15 cellular contexts compared by ENCODE assay signal in the genomic region with DNA sequence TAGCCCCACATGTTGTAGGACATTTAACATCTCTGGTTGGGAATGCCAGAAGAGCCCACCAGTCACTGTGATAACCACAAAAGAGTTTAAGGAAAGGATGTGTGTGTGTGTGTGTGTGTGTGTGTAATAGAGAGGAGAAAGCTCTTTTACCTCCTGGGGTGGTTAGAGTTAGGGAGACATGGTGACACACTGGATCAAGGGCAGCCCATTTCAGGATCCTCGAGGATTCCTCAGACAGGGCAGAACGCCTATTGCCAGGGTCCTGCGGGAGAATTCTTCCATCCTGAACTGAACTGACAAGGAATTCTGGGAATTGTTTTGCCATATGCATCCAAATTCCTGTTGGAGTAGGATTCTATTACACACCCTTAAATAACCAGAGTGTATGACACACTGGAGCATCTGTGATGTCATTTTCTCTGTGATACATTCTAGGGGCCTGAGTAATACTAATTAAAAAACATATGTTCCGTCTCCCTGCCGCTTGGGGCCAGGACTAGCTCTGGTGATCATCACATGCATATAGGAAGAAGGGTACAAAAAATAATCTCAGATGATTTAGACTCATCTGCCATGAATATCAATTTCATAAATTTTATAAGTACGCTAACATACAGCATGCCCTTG.
A peak's percentile ranks its signal among the peaks of the same experiment; 100 is the strongest.
DNase-seq lines count a peak whose midpoint lies in the region; ATAC-seq, FAIRE-seq and TF ChIP-seq lines count a peak whose summit lies in the region.
"Had no signal": no experiment of that assay in that cellular context is flagged by ENCODE, and none has a peak within 500 bp of the region (broad histone marks: within the 10 kb centered on the region; RNA-seq: fewer than 3 reads in every experiment).

No MANE protein-coding gene starts in this region.

- H2AFZ ChIP-seq in neural progenitor cell (replicated peaks), result no peak overlapping the region

- H3K27me3 ChIP-seq in kidney epithelial cell (ENCODE audit: control insufficient read depth, insufficient read depth, low read length) (no peaks in the 10 kb centered on the region), neural progenitor cell (no peaks in the 10 kb centered on the region)
- H3K27me3 ChIP-seq: MG63, right atrium auricular region, tibial nerve had no signal

- H3K27me3 Mint-ChIP-seq in neural progenitor cell (ENCODE audit: insufficient read depth, low read depth), result peaks cover 2% of the 10 kb centered on the region

- H3K4me1 Mint-ChIP-seq in neural progenitor cell, result peaks cover 3% of the 10 kb centered on the region
- H3K4me1 Mint-ChIP-seq: CD14-positive monocyte had no signal

- no peak overlapping the region for H3K4me2 ChIP-seq in neural progenitor cell

- no peak overlapping the region for H3K9ac ChIP-seq in neural progenitor cell

- no peak for ATAC-seq in HG03097 (IDR thresholded peaks at IDR 0.05; ENCODE audit: low FRiP score, unreplicated experiment)

- H3K36me3 ChIP-seq in kidney epithelial cell (ENCODE audit: control insufficient read depth, insufficient read depth, low read length), result no peaks in the 10 kb centered on the region
- H3K36me3 ChIP-seq in neural progenitor cell, result no peaks in the 10 kb centered on the region
- H3K36me3 ChIP-seq: MG63, right atrium auricular region, tibial nerve had no signal

- H3K36me3 Mint-ChIP-seq in neural progenitor cell, result no peaks in the 10 kb centered on the region
- H3K36me3 Mint-ChIP-seq: CD14-positive monocyte had no signal

- no peaks in the 10 kb centered on the region for H3K79me2 ChIP-seq in neural progenitor cell (ENCODE audit: low read depth)

- no peaks in the 10 kb centered on the region for H3K9me3 ChIP-seq in neural progenitor cell (ENCODE audit: low read depth)
- H3K9me3 ChIP-seq: right atrium auricular region, tibial nerve had no signal

- H3F3A ChIP-seq in neural progenitor cell (ENCODE audit: low read depth), result no peaks in the 10 kb centered on the region

- H3K4me1 ChIP-seq in neural progenitor cell, result no peaks in the 10 kb centered on the region
- H3K4me1 ChIP-seq: right atrium auricular region had no signal

- H3K27ac Mint-ChIP-seq in neural progenitor cell, result no peak overlapping the region

- DNase-seq in AG09309 (ENCODE audit: low read depth) (peak; percentile 84), HTR-8/SVneo (ENCODE audit: insufficient read length, low spot score) (no peak), astrocyte of the hippocampus (ENCODE audit: low read depth, low spot score) (peak; percentile 73), kidney epithelial cell (ENCODE audit: low read depth) (peak; percentile 57), DMS79 (lab: John Stamatoyannopoulos, UW) (no peak), DMS114 treated with DMSO at 0.1 percent for 48 hours (lab: John Stamatoyannopoulos, UW; ENCODE audit: unreplicated experiment) (no peak), neural progenitor cell (ENCODE audit: low spot score) (no peak)
- DNase-seq: activated CD4-positive, CD25-positive, alpha-beta regulatory T cell; NCI-H526 had no signal

- H3K27ac ChIP-seq in neural progenitor cell, result no peak overlapping the region
- H3K27ac ChIP-seq: coronary artery, right atrium auricular region, tibial nerve had no signal

- H3K4me3 ChIP-seq in AG09309 (ENCODE audit: control insufficient read depth, low read depth, low read length), result no peak overlapping the region
- no peak overlapping the region for H3K4me3 ChIP-seq in kidney epithelial cell (ENCODE audit: low read depth, low read length)
- no peak overlapping the region for H3K4me3 ChIP-seq in neural progenitor cell
- H3K4me3 ChIP-seq: coronary artery, MG63, right atrium auricular region, tibial nerve had no signal

- no peaks in the 10 kb centered on the region for H3K9me3 Mint-ChIP-seq in neural progenitor cell

- TF ChIP-seq CTCF in AG09309 (IDR thresholded peaks at IDR 0.05; ENCODE audit: control insufficient read depth, insufficient read depth, low read depth, low read length, missing control alignments) (peak; percentile 15), kidney epithelial cell (IDR thresholded peaks at IDR 0.05; ENCODE audit: insufficient read depth, low read length, poor library complexity, severe bottlenecking) (no peak), neural progenitor cell (IDR thresholded peaks at IDR 0.05) (no peak)

- FAIRE-seq in HTR-8/SVneo (lab: Jason Lieb, UNC), result peak; percentile 9

- no peak overlapping the region for H3K4me3 Mint-ChIP-seq in neural progenitor cell
- H3K4me3 Mint-ChIP-seq: CD14-positive monocyte had no signal

- no peaks in the 10 kb centered on the region for H4K20me1 ChIP-seq in neural progenitor cell (ENCODE audit: low read depth)

Comparison
In these comparisons a context has a peak if more than half of its experiments do, and no peak if none do; other contexts are left out.
1. DNase-seq: peak in AG09309 (single experiment), astrocyte of the hippocampus (single experiment) and kidney epithelial cell (single experiment); none in HTR-8/SVneo (single experiment), DMS79 (single experiment), DMS114 treated with DMSO at 0.1 percent for 48 hours (single experiment) and neural progenitor cell (single experiment).